Comparison of ENCODE assay signal across 16 cellular contexts in genomic region chr10:59898125-59898835, GRCh38. TPM values are rescaled to one million over a fixed set of nuclear protein-coding genes. Genes with fewer than 3 reads are reported as not detected.
DNase-seq lines count a peak whose midpoint lies in the region; ATAC-seq and TF ChIP-seq lines count a peak whose summit lies in the region.
"Had no signal": no experiment of that assay in that cellular context is flagged by ENCODE, and none has a peak within 500 bp of the region (broad histone marks: within the 10 kb centered on the region; RNA-seq: fewer than 3 reads in every experiment).

No MANE protein-coding gene starts in this region.

- TF ChIP-seq EP300 in sigmoid colon (IDR thresholded peaks at IDR 0.05) = no peak

- DNase-seq in CD8-positive, alpha-beta T cell = no peak
- DNase-seq in NCI-H82 treated with DMSO at 0.1 percent for 48 hours (lab: John Stamatoyannopoulos, UW; ENCODE audit: unreplicated experiment) (peak; percentile 12), left ventricle myocardium superior (no peak), sigmoid colon (no peak), spleen (no peak)
- DNase-seq in activated CD8-positive, alpha-beta T cell treated with anti-CD3 and anti-CD28 coated beads for 36 hours = no peak
- DNase-seq: activated CD4-positive, alpha-beta T cell treated with anti-CD3 and anti-CD28 coated beads, Interleukin-2, amount 50 U/mL, for 4 hours; activated T-cell treated with anti-CD3 and anti-CD28 coated beads, Interleukin-2, amount 50 U/mL, for 24 hours; foreskin keratinocyte; MV-4-11; NCI-H2171 treated with DMSO at 0.1 percent for 48 hours had no signal

- intact Hi-C loops in CD8-positive, alpha-beta T cell (cut with DNase I, micrococcal nuclease) = no loop called here
- intact Hi-C loops in left ventricle myocardium superior (cut with micrococcal nuclease) = no loop called here
- intact Hi-C loops in sigmoid colon (cut with DNase I) = no loop called here
- intact Hi-C loops in spleen (cut with DNase I; ENCODE audit: low total_unique reads) = no loop called here
- intact Hi-C loops in activated CD8-positive, alpha-beta T cell treated with anti-CD3 and anti-CD28 coated beads for 36 hours (cut with micrococcal nuclease) = no loop called here

- H3K4me3 Mint-ChIP-seq in CD8-positive, alpha-beta T cell = no peak overlapping the region
- H3K4me3 Mint-ChIP-seq in activated CD8-positive, alpha-beta T cell treated with anti-CD3 and anti-CD28 coated beads for 36 hours = no peak overlapping the region
- H3K4me3 Mint-ChIP-seq: activated T-cell treated with anti-CD3 and anti-CD28 coated beads, Interleukin-2, amount 50 U/mL, for 24 hours; stimulated activated effector memory CD8-positive, alpha-beta T cell treated with anti-CD3 and anti-CD28 coated beads, Interleukin-12 subunit alpha, Interleukin-12 subunit beta, amount 100 ng/mL, for 72 hours had no signal

- WGBS in sigmoid colon, 2 donors = 50 to 76% methylated on average over 6 of the region's 6 CpGs
- 81 to 89% (median 84%) methylated on average over 6 of the region's 6 CpGs for WGBS in spleen, 5 donors

- H3K36me3 Mint-ChIP-seq in CD8-positive, alpha-beta T cell = peaks cover 17% of the 10 kb centered on the region
- peaks cover 35% of the 10 kb centered on the region for H3K36me3 Mint-ChIP-seq in activated CD8-positive, alpha-beta T cell treated with anti-CD3 and anti-CD28 coated beads for 36 hours (ENCODE audit: low read depth)

- H3K27me3 Mint-ChIP-seq in CD8-positive, alpha-beta T cell (ENCODE audit: low read depth) = no peaks in the 10 kb centered on the region
- no peaks in the 10 kb centered on the region for H3K27me3 Mint-ChIP-seq in activated CD8-positive, alpha-beta T cell treated with anti-CD3 and anti-CD28 coated beads for 36 hours
- H3K27me3 Mint-ChIP-seq: activated T-cell treated with anti-CD3 and anti-CD28 coated beads, Interleukin-2, amount 50 U/mL, for 24 hours had no signal

- H3K4me1 ChIP-seq in CD8-positive, alpha-beta T cell (ENCODE audit: insufficient read depth, low read length) = peaks cover 35% of the 10 kb centered on the region
- H3K4me1 ChIP-seq in sigmoid colon (peaks cover 0 to 99% (median 92%) of the 10 kb centered on the region in 4 donors), spleen (peaks cover 17 to 99% (median 65%) of the 10 kb centered on the region in 6 donors)
- H3K4me1 ChIP-seq: SJSA1 had no signal

- H3K9me3 ChIP-seq in CD8-positive, alpha-beta T cell (ENCODE audit: low read length) = no peaks in the 10 kb centered on the region
- no peaks in the 10 kb centered on the region for H3K9me3 ChIP-seq in sigmoid colon
- no peaks in the 10 kb centered on the region for H3K9me3 ChIP-seq in spleen
- H3K9me3 ChIP-seq: neutrophil, SJSA1 had no signal

- H3K36me3 ChIP-seq in CD8-positive, alpha-beta T cell (ENCODE audit: insufficient read depth, low read length) = no peaks in the 10 kb centered on the region
- no peaks in the 10 kb centered on the region for H3K36me3 ChIP-seq in sigmoid colon
- peaks cover 0 to 20% (median 0%) of the 10 kb centered on the region in 6 donors for H3K36me3 ChIP-seq in spleen
- H3K36me3 ChIP-seq: neutrophil had no signal

- H3K4me3 ChIP-seq in CD8-positive, alpha-beta T cell (ENCODE audit: low read depth, low read length) = no peak overlapping the region
- H3K4me3 ChIP-seq in sigmoid colon = no peak overlapping the region
- no peak overlapping the region for H3K4me3 ChIP-seq in spleen
- H3K4me3 ChIP-seq: SJSA1 had no signal

- POLR2A ChIA-PET in CD8-positive, alpha-beta T cell (lab: Charles Lee) = no interaction called here
- POLR2A ChIA-PET in activated CD8-positive, alpha-beta T cell treated with anti-CD3 and anti-CD28 coated beads for 36 hours (lab: Charles Lee) = no interaction called here

- CTCF ChIA-PET in CD8-positive, alpha-beta T cell (lab: Charles Lee) = no interaction called here
- CTCF ChIA-PET in activated CD8-positive, alpha-beta T cell treated with anti-CD3 and anti-CD28 coated beads for 36 hours (lab: Charles Lee) = interaction anchor here (1.0 to 1.6 kb wide), 2 partner anchors 9 to 33 kb away, joined by 4 read pairs; no protein-coding TSS in a partner anchor

- peaks cover 85% of the 10 kb centered on the region for H3K4me1 Mint-ChIP-seq in CD8-positive, alpha-beta T cell (ENCODE audit: low read depth)
- peaks cover 71% of the 10 kb centered on the region for H3K4me1 Mint-ChIP-seq in activated CD8-positive, alpha-beta T cell treated with anti-CD3 and anti-CD28 coated beads for 36 hours (ENCODE audit: low read depth)

- H3K27ac Mint-ChIP-seq in CD8-positive, alpha-beta T cell = peak overlapping the region; percentile 49
- no peak overlapping the region for H3K27ac Mint-ChIP-seq in activated CD8-positive, alpha-beta T cell treated with anti-CD3 and anti-CD28 coated beads for 36 hours
- H3K27ac Mint-ChIP-seq: activated T-cell treated with anti-CD3 and anti-CD28 coated beads, Interleukin-2, amount 50 U/mL, for 24 hours; stimulated activated effector memory CD8-positive, alpha-beta T cell treated with anti-CD3 and anti-CD28 coated beads, Interleukin-12 subunit alpha, Interleukin-12 subunit beta, amount 100 ng/mL, for 72 hours had no signal

- H3K9me3 Mint-ChIP-seq in CD8-positive, alpha-beta T cell = no peaks in the 10 kb centered on the region
- no peaks in the 10 kb centered on the region for H3K9me3 Mint-ChIP-seq in activated CD8-positive, alpha-beta T cell treated with anti-CD3 and anti-CD28 coated beads for 36 hours
- H3K9me3 Mint-ChIP-seq: activated T-cell treated with anti-CD3 and anti-CD28 coated beads, Interleukin-2, amount 50 U/mL, for 24 hours; stimulated activated effector memory CD8-positive, alpha-beta T cell treated with anti-CD3 and anti-CD28 coated beads, Interleukin-12 subunit alpha, Interleukin-12 subunit beta, amount 100 ng/mL, for 72 hours had no signal

- no peak for TF ChIP-seq CTCF in CD8-positive, alpha-beta T cell (IDR thresholded peaks at IDR 0.05)
- TF ChIP-seq CTCF in sigmoid colon (IDR thresholded peaks at IDR 0.05) (no peak), spleen (IDR thresholded peaks at IDR 0.05 in 8 of 11, conservative IDR thresholded peaks at IDR 0.05 in 3 of 11) (no peak)
- TF ChIP-seq CTCF in activated CD8-positive, alpha-beta T cell treated with anti-CD3 and anti-CD28 coated beads for 36 hours (IDR thresholded peaks at IDR 0.05) = no peak

- H3K27me3 ChIP-seq in CD8-positive, alpha-beta T cell (ENCODE audit: insufficient read depth, low read length) = no peaks in the 10 kb centered on the region
- H3K27me3 ChIP-seq in sigmoid colon (no peaks in the 10 kb centered on the region), spleen (replicated peaks in 1 of 7) (no peaks in the 10 kb centered on the region)
- H3K27me3 ChIP-seq: foreskin keratinocyte, neutrophil, SJSA1 had no signal

- no peak for ATAC-seq in CD8-positive, alpha-beta T cell
- ATAC-seq in left ventricle myocardium superior (peak; percentile 52), HG03196 (IDR thresholded peaks at IDR 0.05; ENCODE audit: unreplicated experiment) (no peak)
- no peak for ATAC-seq in activated CD4-positive, CD25-positive, alpha-beta regulatory T cell treated with anti-CD3 and anti-CD28 coated beads, Interleukin-2, amount 50 U/mL, for 24 hours
- ATAC-seq in activated CD8-positive, alpha-beta T cell treated with anti-CD3 and anti-CD28 coated beads for 36 hours = no peak
- ATAC-seq: foreskin keratinocyte; stimulated activated effector memory CD8-positive, alpha-beta T cell treated with anti-CD3 and anti-CD28 coated beads, Interleukin-12 subunit alpha, Interleukin-12 subunit beta, amount 100 ng/mL, for 72 hours had no signal

- TF ChIP-seq POLR2A in sigmoid colon (IDR thresholded peaks at IDR 0.05) (no peak), spleen (IDR thresholded peaks at IDR 0.05) (no peak)

- H3K27ac ChIP-seq in CD8-positive, alpha-beta T cell (ENCODE audit: low read depth, low read length) = no peak overlapping the region
- H3K27ac ChIP-seq in sigmoid colon (peak overlapping the region; percentile 31 to 93 (median 84)), spleen (no peak overlapping the region)
- H3K27ac ChIP-seq: foreskin keratinocyte, neutrophil, SJSA1 had no signal

RNA-seq across cellular contexts. Expression of gene CCDC6, which starts 8.1 kb away (rescaled TPM):
- total RNA-seq in CD8-positive, alpha-beta T cell = 10 to 100 TPM; 21.6 to 23.7 TPM
- total RNA-seq in left ventricle myocardium superior = 15.9 TPM
- 10 to 100 TPM; 59.2 to 97.5 (median 62.2) TPM for total RNA-seq in sigmoid colon
- polyA plus RNA-seq in sigmoid colon = 10 to 100 TPM; 12.6 to 23.5 (median 19.4) TPM
- 10 to 100 TPM; 29.3 to 55.1 (median 41.3) TPM for total RNA-seq in spleen
- 10 to 100 TPM in 2 of 3 donors, 1 to 10 TPM in 1; 8.7 to 13.9 (median 13.7) TPM for polyA plus RNA-seq in spleen
- total RNA-seq in activated CD8-positive, alpha-beta T cell treated with anti-CD3 and anti-CD28 coated beads for 36 hours = 10 to 100 TPM; 34.8 to 35.8 TPM

Comparison
In these comparisons a context has a peak if more than half of its experiments do, and no peak if none do; other contexts are left out.
1. H3K27ac ChIP-seq: peak in sigmoid colon (4 of 4); none in CD8-positive, alpha-beta T cell (single experiment) and spleen (0 of 8).